Comparison of ENCODE assay signal across 18 cellular contexts in the genomic region with DNA sequence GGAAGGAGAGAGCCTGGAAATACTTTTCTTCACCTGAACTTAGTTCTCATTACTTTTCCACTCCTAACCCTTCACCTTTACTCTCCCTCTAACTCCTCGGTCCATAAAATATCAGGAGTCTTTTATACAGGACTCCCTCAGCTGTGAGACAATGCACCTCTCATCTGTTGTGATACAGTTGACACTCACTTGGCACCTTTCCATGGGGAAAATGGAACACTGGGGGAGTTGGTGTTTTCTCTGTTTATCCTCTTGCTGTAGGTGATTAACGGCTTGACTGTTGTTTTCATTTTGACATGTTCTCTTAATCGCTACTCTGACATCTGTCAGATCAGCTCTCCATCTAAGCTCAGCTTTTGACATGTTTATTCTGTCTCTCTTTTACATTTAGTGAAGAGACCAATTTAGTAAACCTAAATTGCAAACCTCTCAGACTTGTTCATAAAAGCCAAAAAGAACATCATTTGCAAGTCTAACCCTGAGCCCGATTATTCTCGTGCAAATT.
"Had no signal": no experiment of that assay in that cellular context is flagged by ENCODE, and none has a peak within 500 bp of the region (broad histone marks: within the 10 kb centered on the region; RNA-seq: fewer than 3 reads in every experiment).

No MANE protein-coding gene starts in this region.

- H2AFZ ChIP-seq: parathyroid adenoma had no signal

- DNase-seq: activated CD4-positive, alpha-beta T cell treated with anti-CD3 and anti-CD28 coated beads for 1 hour; activated CD4-positive, alpha-beta T cell treated with anti-CD3 and anti-CD28 coated beads, Interleukin-2, amount 50 U/mL, for 4 hours; activated naive CD4-positive, alpha-beta T cell treated with Interleukin-2 at 50 U/mL for 16 hours; anterior cingulate cortex; effector memory CD4-positive, alpha-beta T cell; foreskin keratinocyte; glutamatergic neuron; hypothalamus; left ventricle myocardium superior; naive thymus-derived CD8-positive, alpha-beta T cell; stimulated activated CD4-positive, alpha-beta T cell treated with anti-CD3 and anti-CD28 coated beads, Interleukin-2, amount 100 ng/mL, for 48 hours; stimulated activated naive B cell treated with anti-CD40 and anti-IgM and Interleukin-4, amounts not matched to agents 10 μg/mL and 1 μg/mL and 100 μg/mL, for 72 hours; tibial artery had no signal

- H3K27me3 ChIP-seq: neutrophil, tibial artery had no signal

- ATAC-seq: activated T-helper 17 cell treated with anti-CD3 and anti-CD28 coated beads, Interleukin-2, amount 50 U/mL, for 72 hours; foreskin keratinocyte; left ventricle myocardium superior; naive thymus-derived CD8-positive, alpha-beta T cell; stimulated activated naive B cell treated with anti-CD40 and anti-IgM and Interleukin-4, amounts not matched to agents 10 μg/mL and 1 μg/mL and 100 μg/mL, for 72 hours had no signal

- H3K36me3 ChIP-seq: neutrophil, tibial artery had no signal

- FAIRE-seq: urothelium cell line had no signal

- H3K79me2 ChIP-seq: parathyroid adenoma had no signal

- H3K9ac ChIP-seq: parathyroid adenoma had no signal

- H3K27ac ChIP-seq: foreskin keratinocyte, neutrophil, parathyroid adenoma, tibial artery, VCaP had no signal

- H3K4me1 ChIP-seq: foreskin keratinocyte, parathyroid adenoma, tibial artery had no signal

- H3K4me3 ChIP-seq: tibial artery had no signal

- H3K9me3 ChIP-seq: neutrophil, tibial artery had no signal
